ENCODE assay signal across 1 cellular context in the genomic region with DNA sequence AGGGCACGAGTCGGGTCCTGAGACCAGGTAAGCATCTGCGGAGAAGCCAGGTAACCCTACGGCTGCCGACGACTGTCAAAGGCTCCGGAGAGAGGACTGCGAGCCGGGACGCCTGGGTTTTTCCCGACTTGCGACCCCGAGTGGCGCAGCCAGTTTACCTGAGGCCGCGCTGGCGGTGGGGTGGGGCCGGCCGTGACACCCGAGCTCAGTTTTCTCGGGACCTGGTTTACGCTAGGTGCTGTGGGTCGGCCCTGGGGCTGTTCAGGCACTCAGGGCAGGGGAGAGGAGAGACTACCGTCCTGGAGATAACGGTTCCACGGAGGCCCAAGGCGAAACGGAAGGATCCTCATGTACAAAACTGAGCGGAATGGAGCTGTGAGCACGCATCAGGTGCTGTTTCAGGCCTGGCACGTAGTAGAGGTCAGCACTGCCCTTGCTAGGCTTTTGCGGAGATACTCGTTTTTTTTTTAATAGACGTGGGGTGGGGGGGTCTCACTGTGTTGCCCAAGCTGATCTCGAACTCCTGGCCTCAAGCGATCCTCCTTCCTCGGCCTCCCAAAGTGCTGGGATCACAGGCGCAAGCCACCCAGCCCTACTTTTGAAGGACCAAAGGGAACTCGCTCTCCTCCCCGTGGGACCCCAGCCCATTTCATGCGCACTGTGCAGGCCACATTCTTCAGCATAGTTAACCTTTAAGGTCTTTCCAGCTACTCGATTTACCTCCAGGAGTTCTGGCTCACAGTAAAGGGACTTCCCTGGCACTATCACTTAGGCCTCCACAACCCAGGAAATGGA.
TF ChIP-seq lines count a peak whose summit lies in the region.

No MANE protein-coding gene starts in this region.

TF ChIP-seq in HepG2, 621 proteins besides CTCF, POLR2A, EP300 and RAD21 (continued from another document and continues in another):
- TF ChIP-seq, protein P1, sequence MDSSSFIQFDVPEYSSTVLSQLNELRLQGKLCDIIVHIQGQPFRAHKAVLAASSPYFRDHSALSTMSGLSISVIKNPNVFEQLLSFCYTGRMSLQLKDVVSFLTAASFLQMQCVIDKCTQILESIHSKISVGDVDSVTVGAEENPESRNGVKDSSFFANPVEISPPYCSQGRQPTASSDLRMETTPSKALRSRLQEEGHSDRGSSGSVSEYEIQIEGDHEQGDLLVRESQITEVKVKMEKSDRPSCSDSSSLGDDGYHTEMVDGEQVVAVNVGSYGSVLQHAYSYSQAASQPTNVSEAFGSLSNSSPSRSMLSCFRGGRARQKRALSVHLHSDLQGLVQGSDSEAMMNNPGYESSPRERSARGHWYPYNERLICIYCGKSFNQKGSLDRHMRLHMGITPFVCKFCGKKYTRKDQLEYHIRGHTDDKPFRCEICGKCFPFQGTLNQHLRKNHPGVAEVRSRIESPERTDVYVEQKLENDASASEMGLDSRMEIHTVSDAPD (CRISPR knock-in tag; IDR thresholded peaks at IDR 0.05): no peak
- no peak for TF ChIP-seq WIZ (CRISPR knock-in tag; IDR thresholded peaks at IDR 0.05)
- TF ChIP-seq CHCHD3 (CRISPR knock-in tag; IDR thresholded peaks at IDR 0.05): no peak
- TF ChIP-seq RBAK (CRISPR knock-in tag; IDR thresholded peaks at IDR 0.05): no peak
- no peak for TF ChIP-seq ZNF557 (CRISPR knock-in tag; IDR thresholded peaks at IDR 0.05)
- no peak for TF ChIP-seq SNAPC2 (CRISPR knock-in tag; IDR thresholded peaks at IDR 0.05)
- no peak for TF ChIP-seq SETDB1 (CRISPR knock-in tag; IDR thresholded peaks at IDR 0.05; ENCODE audit: borderline replicate concordance)
- TF ChIP-seq KAT7 (CRISPR knock-in tag; IDR thresholded peaks at IDR 0.05; ENCODE audit: borderline replicate concordance): no peak; the same call in 1 of the 2 replicates
- TF ChIP-seq, protein P2, sequence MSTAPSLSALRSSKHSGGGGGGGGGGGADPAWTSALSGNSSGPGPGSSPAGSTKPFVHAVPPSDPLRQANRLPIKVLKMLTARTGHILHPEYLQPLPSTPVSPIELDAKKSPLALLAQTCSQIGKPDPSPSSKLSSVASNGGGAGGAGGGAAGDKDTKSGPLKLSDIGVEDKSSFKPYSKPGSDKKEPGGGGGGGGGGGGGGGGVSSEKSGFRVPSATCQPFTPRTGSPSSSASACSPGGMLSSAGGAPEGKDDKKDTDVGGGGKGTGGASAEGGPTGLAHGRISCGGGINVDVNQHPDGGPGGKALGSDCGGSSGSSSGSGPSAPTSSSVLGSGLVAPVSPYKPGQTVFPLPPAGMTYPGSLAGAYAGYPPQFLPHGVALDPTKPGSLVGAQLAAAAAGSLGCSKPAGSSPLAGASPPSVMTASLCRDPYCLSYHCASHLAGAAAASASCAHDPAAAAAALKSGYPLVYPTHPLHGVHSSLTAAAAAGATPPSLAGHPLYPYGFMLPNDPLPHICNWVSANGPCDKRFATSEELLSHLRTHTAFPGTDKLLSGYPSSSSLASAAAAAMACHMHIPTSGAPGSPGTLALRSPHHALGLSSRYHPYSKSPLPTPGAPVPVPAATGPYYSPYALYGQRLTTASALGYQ (CRISPR knock-in tag; IDR thresholded peaks at IDR 0.05): no peak
- TF ChIP-seq, protein P3, sequence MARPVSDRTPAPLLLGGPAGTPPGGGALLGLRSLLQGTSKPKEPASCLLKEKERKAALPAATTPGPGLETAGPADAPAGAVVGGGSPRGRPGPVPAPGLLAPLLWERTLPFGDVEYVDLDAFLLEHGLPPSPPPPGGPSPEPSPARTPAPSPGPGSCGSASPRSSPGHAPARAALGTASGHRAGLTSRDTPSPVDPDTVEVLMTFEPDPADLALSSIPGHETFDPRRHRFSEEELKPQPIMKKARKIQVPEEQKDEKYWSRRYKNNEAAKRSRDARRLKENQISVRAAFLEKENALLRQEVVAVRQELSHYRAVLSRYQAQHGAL (CRISPR knock-in tag; IDR thresholded peaks at IDR 0.05; ENCODE audit: not compliant biosample characterization): no peak
- TF ChIP-seq, protein P4, sequence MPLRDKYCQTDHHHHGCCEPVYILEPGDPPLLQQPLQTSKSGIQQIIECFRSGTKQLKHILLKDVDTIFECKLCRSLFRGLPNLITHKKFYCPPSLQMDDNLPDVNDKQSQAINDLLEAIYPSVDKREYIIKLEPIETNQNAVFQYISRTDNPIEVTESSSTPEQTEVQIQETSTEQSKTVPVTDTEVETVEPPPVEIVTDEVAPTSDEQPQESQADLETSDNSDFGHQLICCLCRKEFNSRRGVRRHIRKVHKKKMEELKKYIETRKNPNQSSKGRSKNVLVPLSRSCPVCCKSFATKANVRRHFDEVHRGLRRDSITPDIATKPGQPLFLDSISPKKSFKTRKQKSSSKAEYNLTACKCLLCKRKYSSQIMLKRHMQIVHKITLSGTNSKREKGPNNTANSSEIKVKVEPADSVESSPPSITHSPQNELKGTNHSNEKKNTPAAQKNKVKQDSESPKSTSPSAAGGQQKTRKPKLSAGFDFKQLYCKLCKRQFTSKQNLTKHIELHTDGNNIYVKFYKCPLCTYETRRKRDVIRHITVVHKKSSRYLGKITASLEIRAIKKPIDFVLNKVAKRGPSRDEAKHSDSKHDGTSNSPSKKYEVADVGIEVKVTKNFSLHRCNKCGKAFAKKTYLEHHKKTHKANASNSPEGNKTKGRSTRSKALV (CRISPR knock-in tag; IDR thresholded peaks at IDR 0.05): no peak
- TF ChIP-seq, protein P5, sequence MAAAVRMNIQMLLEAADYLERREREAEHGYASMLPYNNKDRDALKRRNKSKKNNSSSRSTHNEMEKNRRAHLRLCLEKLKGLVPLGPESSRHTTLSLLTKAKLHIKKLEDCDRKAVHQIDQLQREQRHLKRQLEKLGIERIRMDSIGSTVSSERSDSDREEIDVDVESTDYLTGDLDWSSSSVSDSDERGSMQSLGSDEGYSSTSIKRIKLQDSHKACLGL (CRISPR knock-in tag; IDR thresholded peaks at IDR 0.05): no peak
- TF ChIP-seq, protein P6, sequence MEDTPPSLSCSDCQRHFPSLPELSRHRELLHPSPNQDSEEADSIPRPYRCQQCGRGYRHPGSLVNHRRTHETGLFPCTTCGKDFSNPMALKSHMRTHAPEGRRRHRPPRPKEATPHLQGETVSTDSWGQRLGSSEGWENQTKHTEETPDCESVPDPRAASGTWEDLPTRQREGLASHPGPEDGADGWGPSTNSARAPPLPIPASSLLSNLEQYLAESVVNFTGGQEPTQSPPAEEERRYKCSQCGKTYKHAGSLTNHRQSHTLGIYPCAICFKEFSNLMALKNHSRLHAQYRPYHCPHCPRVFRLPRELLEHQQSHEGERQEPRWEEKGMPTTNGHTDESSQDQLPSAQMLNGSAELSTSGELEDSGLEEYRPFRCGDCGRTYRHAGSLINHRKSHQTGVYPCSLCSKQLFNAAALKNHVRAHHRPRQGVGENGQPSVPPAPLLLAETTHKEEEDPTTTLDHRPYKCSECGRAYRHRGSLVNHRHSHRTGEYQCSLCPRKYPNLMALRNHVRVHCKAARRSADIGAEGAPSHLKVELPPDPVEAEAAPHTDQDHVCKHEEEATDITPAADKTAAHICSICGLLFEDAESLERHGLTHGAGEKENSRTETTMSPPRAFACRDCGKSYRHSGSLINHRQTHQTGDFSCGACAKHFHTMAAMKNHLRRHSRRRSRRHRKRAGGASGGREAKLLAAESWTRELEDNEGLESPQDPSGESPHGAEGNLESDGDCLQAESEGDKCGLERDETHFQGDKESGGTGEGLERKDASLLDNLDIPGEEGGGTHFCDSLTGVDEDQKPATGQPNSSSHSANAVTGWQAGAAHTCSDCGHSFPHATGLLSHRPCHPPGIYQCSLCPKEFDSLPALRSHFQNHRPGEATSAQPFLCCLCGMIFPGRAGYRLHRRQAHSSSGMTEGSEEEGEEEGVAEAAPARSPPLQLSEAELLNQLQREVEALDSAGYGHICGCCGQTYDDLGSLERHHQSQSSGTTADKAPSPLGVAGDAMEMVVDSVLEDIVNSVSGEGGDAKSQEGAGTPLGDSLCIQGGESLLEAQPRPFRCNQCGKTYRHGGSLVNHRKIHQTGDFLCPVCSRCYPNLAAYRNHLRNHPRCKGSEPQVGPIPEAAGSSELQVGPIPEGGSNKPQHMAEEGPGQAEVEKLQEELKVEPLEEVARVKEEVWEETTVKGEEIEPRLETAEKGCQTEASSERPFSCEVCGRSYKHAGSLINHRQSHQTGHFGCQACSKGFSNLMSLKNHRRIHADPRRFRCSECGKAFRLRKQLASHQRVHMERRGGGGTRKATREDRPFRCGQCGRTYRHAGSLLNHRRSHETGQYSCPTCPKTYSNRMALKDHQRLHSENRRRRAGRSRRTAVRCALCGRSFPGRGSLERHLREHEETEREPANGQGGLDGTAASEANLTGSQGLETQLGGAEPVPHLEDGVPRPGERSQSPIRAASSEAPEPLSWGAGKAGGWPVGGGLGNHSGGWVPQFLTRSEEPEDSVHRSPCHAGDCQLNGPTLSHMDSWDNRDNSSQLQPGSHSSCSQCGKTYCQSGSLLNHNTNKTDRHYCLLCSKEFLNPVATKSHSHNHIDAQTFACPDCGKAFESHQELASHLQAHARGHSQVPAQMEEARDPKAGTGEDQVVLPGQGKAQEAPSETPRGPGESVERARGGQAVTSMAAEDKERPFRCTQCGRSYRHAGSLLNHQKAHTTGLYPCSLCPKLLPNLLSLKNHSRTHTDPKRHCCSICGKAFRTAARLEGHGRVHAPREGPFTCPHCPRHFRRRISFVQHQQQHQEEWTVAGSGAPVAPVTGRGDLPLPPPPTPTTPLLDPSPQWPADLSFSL (CRISPR knock-in tag; IDR thresholded peaks at IDR 0.05): no peak
- TF ChIP-seq ZBTB1 (CRISPR knock-in tag; IDR thresholded peaks at IDR 0.05; ENCODE audit: borderline replicate concordance): no peak
- TF ChIP-seq ZNF251 (CRISPR knock-in tag; IDR thresholded peaks at IDR 0.05): no peak
- no peak for TF ChIP-seq ZFP90 (CRISPR knock-in tag; IDR thresholded peaks at IDR 0.05; ENCODE audit: borderline replicate concordance)
- TF ChIP-seq, protein P7, sequence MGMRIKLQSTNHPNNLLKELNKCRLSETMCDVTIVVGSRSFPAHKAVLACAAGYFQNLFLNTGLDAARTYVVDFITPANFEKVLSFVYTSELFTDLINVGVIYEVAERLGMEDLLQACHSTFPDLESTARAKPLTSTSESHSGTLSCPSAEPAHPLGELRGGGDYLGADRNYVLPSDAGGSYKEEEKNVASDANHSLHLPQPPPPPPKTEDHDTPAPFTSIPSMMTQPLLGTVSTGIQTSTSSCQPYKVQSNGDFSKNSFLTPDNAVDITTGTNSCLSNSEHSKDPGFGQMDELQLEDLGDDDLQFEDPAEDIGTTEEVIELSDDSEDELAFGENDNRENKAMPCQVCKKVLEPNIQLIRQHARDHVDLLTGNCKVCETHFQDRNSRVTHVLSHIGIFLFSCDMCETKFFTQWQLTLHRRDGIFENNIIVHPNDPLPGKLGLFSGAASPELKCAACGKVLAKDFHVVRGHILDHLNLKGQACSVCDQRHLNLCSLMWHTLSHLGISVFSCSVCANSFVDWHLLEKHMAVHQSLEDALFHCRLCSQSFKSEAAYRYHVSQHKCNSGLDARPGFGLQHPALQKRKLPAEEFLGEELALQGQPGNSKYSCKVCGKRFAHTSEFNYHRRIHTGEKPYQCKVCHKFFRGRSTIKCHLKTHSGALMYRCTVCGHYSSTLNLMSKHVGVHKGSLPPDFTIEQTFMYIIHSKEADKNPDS (CRISPR knock-in tag; IDR thresholded peaks at IDR 0.05): no peak
- TF ChIP-seq, protein P8, sequence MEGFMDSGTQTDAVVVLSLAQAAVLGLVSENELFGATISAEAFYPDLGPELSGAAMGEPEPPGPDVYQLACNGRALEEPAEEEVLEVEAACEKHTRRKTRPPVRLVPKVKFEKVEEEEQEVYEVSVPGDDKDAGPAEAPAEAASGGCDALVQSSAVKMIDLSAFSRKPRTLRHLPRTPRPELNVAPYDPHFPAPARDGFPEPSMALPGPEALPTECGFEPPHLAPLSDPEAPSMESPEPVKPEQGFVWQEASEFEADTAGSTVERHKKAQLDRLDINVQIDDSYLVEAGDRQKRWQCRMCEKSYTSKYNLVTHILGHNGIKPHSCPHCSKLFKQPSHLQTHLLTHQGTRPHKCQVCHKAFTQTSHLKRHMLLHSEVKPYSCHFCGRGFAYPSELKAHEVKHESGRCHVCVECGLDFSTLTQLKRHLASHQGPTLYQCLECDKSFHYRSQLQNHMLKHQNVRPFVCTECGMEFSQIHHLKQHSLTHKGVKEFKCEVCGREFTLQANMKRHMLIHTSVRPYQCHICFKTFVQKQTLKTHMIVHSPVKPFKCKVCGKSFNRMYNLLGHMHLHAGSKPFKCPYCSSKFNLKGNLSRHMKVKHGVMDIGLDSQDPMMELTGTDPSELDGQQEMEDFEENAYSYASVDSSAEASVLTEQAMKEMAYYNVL (CRISPR knock-in tag; IDR thresholded peaks at IDR 0.05; ENCODE audit: borderline replicate concordance): no peak
- TF ChIP-seq ZFYVE20 (CRISPR knock-in tag; IDR thresholded peaks at IDR 0.05; ENCODE audit: borderline replicate concordance, low read depth): no peak
- TF ChIP-seq TEAD2 (CRISPR knock-in tag; IDR thresholded peaks at IDR 0.05): no peak
- no peak for TF ChIP-seq THAP11 (CRISPR knock-in tag; IDR thresholded peaks at IDR 0.05)
- TF ChIP-seq LCORL (IDR thresholded peaks at IDR 0.05): no peak
- no peak for TF ChIP-seq LCORL (CRISPR knock-in tag; IDR thresholded peaks at IDR 0.05)
- TF ChIP-seq ZNF839 (CRISPR knock-in tag; IDR thresholded peaks at IDR 0.05; ENCODE audit: borderline replicate concordance): 0 out of 2 replicates have a peak, but pooled peaks have one; percentile 71
- peak; percentile 14 for TF ChIP-seq ZEB1 (IDR thresholded peaks at IDR 0.05; ENCODE audit: insufficient replicate concordance, low read depth)
- peak; percentile 29 for TF ChIP-seq AGO1 (IDR thresholded peaks at IDR 0.05; ENCODE audit: low read depth, low read length, poor library complexity, severe bottlenecking)
- no peak; the same call in 1 of the 2 replicates for TF ChIP-seq TGIF2 (CRISPR knock-in tag; IDR thresholded peaks at IDR 0.05)
- no peak for TF ChIP-seq ZNF879 (CRISPR knock-in tag; IDR thresholded peaks at IDR 0.05)
- TF ChIP-seq ZNF292 (CRISPR knock-in tag; IDR thresholded peaks at IDR 0.05; ENCODE audit: borderline replicate concordance, low read depth): no peak
- no peak; the same call in 1 of the 2 replicates for TF ChIP-seq HMG20B (CRISPR knock-in tag; conservative IDR thresholded peaks at IDR 0.05)
- no peak for TF ChIP-seq ZNF160 (CRISPR knock-in tag; IDR thresholded peaks at IDR 0.05)
- no peak for TF ChIP-seq ZNF768 (CRISPR knock-in tag; IDR thresholded peaks at IDR 0.05)
- no peak; the same call in 1 of the 2 replicates for TF ChIP-seq ZNF776 (CRISPR knock-in tag; IDR thresholded peaks at IDR 0.05)
- no peak for TF ChIP-seq YEATS2 (CRISPR knock-in tag; IDR thresholded peaks at IDR 0.05; ENCODE audit: borderline replicate concordance)
- no peak; the same call in 1 of the 2 replicates for TF ChIP-seq HOXA5 (CRISPR knock-in tag; IDR thresholded peaks at IDR 0.05)
- TF ChIP-seq, protein P9, sequence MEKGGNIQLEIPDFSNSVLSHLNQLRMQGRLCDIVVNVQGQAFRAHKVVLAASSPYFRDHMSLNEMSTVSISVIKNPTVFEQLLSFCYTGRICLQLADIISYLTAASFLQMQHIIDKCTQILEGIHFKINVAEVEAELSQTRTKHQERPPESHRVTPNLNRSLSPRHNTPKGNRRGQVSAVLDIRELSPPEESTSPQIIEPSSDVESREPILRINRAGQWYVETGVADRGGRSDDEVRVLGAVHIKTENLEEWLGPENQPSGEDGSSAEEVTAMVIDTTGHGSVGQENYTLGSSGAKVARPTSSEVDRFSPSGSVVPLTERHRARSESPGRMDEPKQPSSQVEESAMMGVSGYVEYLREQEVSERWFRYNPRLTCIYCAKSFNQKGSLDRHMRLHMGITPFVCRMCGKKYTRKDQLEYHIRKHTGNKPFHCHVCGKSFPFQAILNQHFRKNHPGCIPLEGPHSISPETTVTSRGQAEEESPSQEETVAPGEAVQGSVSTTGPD (CRISPR knock-in tag; IDR thresholded peaks at IDR 0.05): no peak
- TF ChIP-seq NFYC (CRISPR knock-in tag; IDR thresholded peaks at IDR 0.05): no peak
